ENCODE assay signal across 8 cellular contexts in the genomic region with DNA sequence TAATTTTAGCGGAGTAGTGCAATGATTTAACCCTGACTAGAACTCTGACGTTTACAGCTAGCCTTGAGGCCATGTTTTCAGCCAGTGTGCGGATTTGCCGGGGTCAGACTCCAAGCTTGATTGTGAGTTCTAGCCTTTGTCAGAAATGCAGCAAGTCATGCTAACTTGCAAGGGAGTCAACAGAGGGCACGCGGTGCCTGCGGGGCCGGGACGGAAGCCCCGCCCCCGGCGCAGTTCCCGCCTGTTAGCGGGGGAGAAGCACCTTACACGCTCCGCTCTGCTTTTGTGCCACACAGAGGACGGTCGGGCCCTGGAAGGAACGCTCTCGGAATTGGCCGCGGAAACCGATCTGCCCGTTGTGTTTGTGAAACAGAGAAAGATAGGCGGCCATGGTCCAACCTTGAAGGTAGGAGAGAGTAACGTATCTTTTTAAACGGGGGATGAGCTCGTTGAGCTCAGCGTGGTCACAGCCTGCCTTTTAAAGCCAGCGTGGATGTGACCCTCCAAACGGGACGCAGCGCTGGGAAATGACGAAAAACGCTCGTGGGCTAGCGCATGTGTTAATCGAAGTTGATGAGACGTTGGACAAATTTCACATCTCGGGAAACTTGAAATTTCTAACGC. TPM values are rescaled to one million over a fixed set of nuclear protein-coding genes. Genes with fewer than 3 reads are reported as not detected.
A peak's percentile ranks its signal among the peaks of the same experiment; 100 is the strongest.
DNase-seq lines count a peak whose midpoint lies in the region; ATAC-seq and TF ChIP-seq lines count a peak whose summit lies in the region.

No MANE protein-coding gene starts in this region.

- H3K9me3 Mint-ChIP-seq in immature natural killer cell = no peaks in the 10 kb centered on the region

- H3K36me3 Mint-ChIP-seq in immature natural killer cell = peaks cover 4 to 12% (median 6%) of the 10 kb centered on the region in 3 donors

- peaks cover 6 to 12% (median 7%) of the 10 kb centered on the region in 3 donors for H3K27me3 Mint-ChIP-seq in immature natural killer cell (ENCODE audit: low read depth in 3 of 3)

- POLR2A ChIA-PET in A673 (lab: Charles Lee; ENCODE audit: low non-redundant PET) = no interaction called here

- H3K27me3 ChIP-seq in A673 (replicated peaks; ENCODE audit: insufficient read depth, low read depth, low read length, poor library complexity) = no peaks in the 10 kb centered on the region

- H3K4me3 ChIP-seq in A673 (ENCODE audit: low read depth, low read length, poor library complexity, severe bottlenecking) (peak overlapping the region; percentile 80), WI38 (ENCODE audit: low read depth, low read length) (peak overlapping the region; percentile 98), cardiac fibroblast (replicated peaks in 1 of 2; ENCODE audit: low read depth in 2 of 2, low read length in 2 of 2) (peak overlapping the region; percentile 84 to 90)

- peak overlapping the region; percentile 90 to 98 (median 96) for H3K4me3 Mint-ChIP-seq in immature natural killer cell

- CTCF ChIA-PET in A673 (lab: Charles Lee) = no interaction called here

- ATAC-seq in GM18868 (IDR thresholded peaks at IDR 0.05; ENCODE audit: unreplicated experiment) (peak; percentile 55), HG03135 (IDR thresholded peaks at IDR 0.05; ENCODE audit: unreplicated experiment) (peak; percentile 44)

- peaks cover 32% of the 10 kb centered on the region for H3K4me1 ChIP-seq in A673 (ENCODE audit: insufficient read depth, low read length, poor library complexity, severe bottlenecking)

- no TSS peak for BruUV-seq in A673 (replicated peaks; lab: Mats Ljungman, UMichigan)

- H3K27ac Mint-ChIP-seq in immature natural killer cell = peak overlapping the region; percentile 94 to 99 (median 96)

- H3K27ac ChIP-seq in A673 (ENCODE audit: low read depth, low read length, poor library complexity, severe bottlenecking) = peak overlapping the region; percentile 95

- H3K36me3 ChIP-seq in A673 (ENCODE audit: insufficient read depth, low read length, poor library complexity, severe bottlenecking) = peaks cover 28% of the 10 kb centered on the region

- H3K4me1 Mint-ChIP-seq in immature natural killer cell = peaks cover 47 to 63% of the 10 kb centered on the region in 2 donors

- DNase-seq in A673 (ENCODE audit: low spot score) (peak; percentile 92), NCI-H2196 treated with DMSO at 0.1 percent for 48 hours (lab: John Stamatoyannopoulos, UW; ENCODE audit: unreplicated experiment) (peak; percentile 68), cardiac fibroblast (ENCODE audit: low read depth in 2 of 2) (peak; percentile 82 to 84), immature natural killer cell (peak; percentile 80 to 81 (median 81))
- DNase-seq in stimulated activated CD4-positive, alpha-beta T cell treated with anti-CD3 and anti-CD28 coated beads, Interleukin-12 subunit alpha, Interleukin-12 subunit beta, amount 100 ng/mL, for 24 hours (ENCODE audit: low read depth in 2 of 2) = peak; percentile 75 to 80

- intact Hi-C loops in A673 (cut with micrococcal nuclease; ENCODE audit: unreplicated experiment) = no loop called here

- no peak for TF ChIP-seq CTCF in A673 (conservative IDR thresholded peaks at IDR 0.05; ENCODE audit: low read depth, low read length)
- no peak for TF ChIP-seq CTCF in WI38 (IDR thresholded peaks at IDR 0.05; ENCODE audit: low read depth, low read length)
- no peak for TF ChIP-seq CTCF in cardiac fibroblast (IDR thresholded peaks at IDR 0.05; ENCODE audit: low read depth, low read length)

- no peaks in the 10 kb centered on the region for H3K9me3 ChIP-seq in A673 (ENCODE audit: low read depth, low read length, poor library complexity, severe bottlenecking)

RNA-seq across cellular contexts. Expression of gene EID3, which starts 14.8 kb away (rescaled TPM):
- 3.0 and 5.4 TPM in 2 replicates for total RNA-seq in A673 (2021)
- 10 to 100 TPM in 1 of 3 donors, 1 to 10 TPM in 2; 5.4 to 15.7 (median 9.5) TPM for polyA plus RNA-seq in immature natural killer cell

Comparison
In these comparisons a context has a peak if more than half of its experiments do, and no peak if none do; other contexts are left out.
1. Peak in every context shown above with its lines: DNase-seq, ATAC-seq, H3K4me3 ChIP-seq and H3K27ac ChIP-seq.